Comparison of ENCODE assay signal across 20 cellular contexts in the genomic region with DNA sequence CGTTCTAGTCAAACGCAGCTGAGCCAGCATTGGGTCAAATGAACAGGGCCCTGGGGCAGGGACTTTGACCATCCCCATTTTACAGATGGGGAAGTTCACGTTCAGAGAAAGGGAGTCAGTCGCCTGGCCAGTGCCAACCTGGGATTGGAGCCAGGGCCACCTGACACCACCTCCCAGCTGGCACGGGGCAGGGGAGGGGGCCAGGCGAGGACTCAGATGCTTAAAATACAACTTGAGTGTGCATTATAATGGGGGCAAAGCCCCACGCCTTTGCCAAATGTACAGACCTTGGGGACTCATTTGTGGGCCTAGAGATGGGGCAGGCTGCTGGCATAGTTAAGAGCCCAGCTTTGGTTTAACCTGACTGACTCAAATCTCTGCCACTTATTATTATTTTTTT. TPM values are rescaled to one million over a fixed set of nuclear protein-coding genes. Genes with fewer than 3 reads are reported as not detected.
DNase-seq lines count a peak whose midpoint lies in the region; ATAC-seq, FAIRE-seq and TF ChIP-seq lines count a peak whose summit lies in the region.
"Had no signal": no experiment of that assay in that cellular context is flagged by ENCODE, and none has a peak within 500 bp of the region (broad histone marks: within the 10 kb centered on the region; RNA-seq: fewer than 3 reads in every experiment).

No MANE protein-coding gene starts in this region.

- no peak overlapping the region for H3K4me3 ChIP-seq in skeletal muscle tissue (ENCODE audit: low read length in 3 of 3)
- H3K4me3 ChIP-seq: GM12878, SK-N-MC had no signal

- no peak overlapping the region for H3K4me3 Mint-ChIP-seq in activated CD8-positive, alpha-beta T cell treated with anti-CD3 and anti-CD28 coated beads for 36 hours
- H3K4me3 Mint-ChIP-seq in activated CD8-positive, alpha-beta T cell treated with anti-CD3 and anti-CD28 coated beads, Interleukin-2, amount 10 ng/mL, durations not matched to agents 7 days and 5 days = no peak overlapping the region
- H3K4me3 Mint-ChIP-seq: CD4-positive, CD25-positive, alpha-beta regulatory T cell; HFFc6 had no signal

- H3K9me3 ChIP-seq in skeletal muscle tissue (ENCODE audit: control insufficient read depth in 3 of 3, low read length in 3 of 3) = no peaks in the 10 kb centered on the region

- intact Hi-C loops in activated CD8-positive, alpha-beta T cell treated with anti-CD3 and anti-CD28 coated beads for 36 hours (cut with micrococcal nuclease) = no loop called here

- H3K4me1 ChIP-seq in skeletal muscle tissue (ENCODE audit: control insufficient read depth in 3 of 3, insufficient read depth in 3 of 3, low read length in 3 of 3) = peaks cover 0 to 8% (median 7%) of the 10 kb centered on the region in 3 donors

- TF ChIP-seq CTCF in activated CD8-positive, alpha-beta T cell treated with anti-CD3 and anti-CD28 coated beads for 36 hours (IDR thresholded peaks at IDR 0.05) = no peak
- TF ChIP-seq CTCF in RWPE1 (conservative IDR thresholded peaks at IDR 0.05; ENCODE audit: low read depth) = no peak

- ATAC-seq in activated CD8-positive, alpha-beta T cell treated with anti-CD3 and anti-CD28 coated beads for 36 hours = no peak
- ATAC-seq in activated CD8-positive, alpha-beta T cell treated with anti-CD3 and anti-CD28 coated beads, Interleukin-2, amount 10 ng/mL, durations not matched to agents 7 days and 5 days = no peak
- ATAC-seq in HG03045 (IDR thresholded peaks at IDR 0.05; ENCODE audit: unreplicated experiment) = no peak
- ATAC-seq: GM12878 had no signal

- H3K36me3 Mint-ChIP-seq in activated CD8-positive, alpha-beta T cell treated with anti-CD3 and anti-CD28 coated beads for 36 hours (ENCODE audit: low read depth) = peaks cover 14% of the 10 kb centered on the region
- H3K36me3 Mint-ChIP-seq in activated CD8-positive, alpha-beta T cell treated with anti-CD3 and anti-CD28 coated beads, Interleukin-2, amount 10 ng/mL, durations not matched to agents 7 days and 5 days (ENCODE audit: low read depth) = peaks cover 37% of the 10 kb centered on the region

- peaks cover 8% of the 10 kb centered on the region for H3K4me1 Mint-ChIP-seq in activated CD8-positive, alpha-beta T cell treated with anti-CD3 and anti-CD28 coated beads for 36 hours (ENCODE audit: low read depth)
- peaks cover 2% of the 10 kb centered on the region for H3K4me1 Mint-ChIP-seq in activated CD8-positive, alpha-beta T cell treated with anti-CD3 and anti-CD28 coated beads, Interleukin-2, amount 10 ng/mL, durations not matched to agents 7 days and 5 days (ENCODE audit: low read depth)

- no peak for FAIRE-seq in RCC 7860 (lab: Jason Lieb, UNC)
- FAIRE-seq: A204.1, GM12878 had no signal

- H3K9me3 Mint-ChIP-seq in activated CD8-positive, alpha-beta T cell treated with anti-CD3 and anti-CD28 coated beads for 36 hours = no peaks in the 10 kb centered on the region
- no peaks in the 10 kb centered on the region for H3K9me3 Mint-ChIP-seq in activated CD8-positive, alpha-beta T cell treated with anti-CD3 and anti-CD28 coated beads, Interleukin-2, amount 10 ng/mL, durations not matched to agents 7 days and 5 days (ENCODE audit: insufficient read depth)
- H3K9me3 Mint-ChIP-seq: CD4-positive, CD25-positive, alpha-beta regulatory T cell; HFFc6 had no signal

- H3K27ac Mint-ChIP-seq in activated CD8-positive, alpha-beta T cell treated with anti-CD3 and anti-CD28 coated beads for 36 hours = peak overlapping the region; percentile 30
- no peak overlapping the region for H3K27ac Mint-ChIP-seq in activated CD8-positive, alpha-beta T cell treated with anti-CD3 and anti-CD28 coated beads, Interleukin-2, amount 10 ng/mL, durations not matched to agents 7 days and 5 days
- H3K27ac Mint-ChIP-seq: HFFc6 had no signal

- DNase-seq in activated CD8-positive, alpha-beta T cell treated with anti-CD3 and anti-CD28 coated beads for 36 hours = no peak
- no peak for DNase-seq in activated CD8-positive, alpha-beta T cell treated with anti-CD3 and anti-CD28 coated beads, Interleukin-2, amount 10 ng/mL, durations not matched to agents 7 days and 5 days
- DNase-seq in RWPE1 (ENCODE audit: low spot score) (no peak), RCC 7860 (ENCODE audit: low spot score) (no peak)
- DNase-seq: CD4-positive, CD25-positive, alpha-beta regulatory T cell; DND-41; H7; HFFc6; Kasumi-1; NCI-H1694; NCI-H2081; NCI-H2171 treated with DMSO at 0.1 percent for 48 hours; NCI-H524 treated with DMSO at 0.1 percent for 48 hours; RPMI8226; SHP77 treated with DMSO at 0.1 percent for 48 hours had no signal

- H3K36me3 ChIP-seq in skeletal muscle tissue (ENCODE audit: control insufficient read depth in 3 of 3, insufficient read depth in 3 of 3, low read length in 3 of 3) = peaks cover 17 to 41% (median 33%) of the 10 kb centered on the region in 3 donors

- CTCF ChIA-PET in activated CD8-positive, alpha-beta T cell treated with anti-CD3 and anti-CD28 coated beads for 36 hours (lab: Charles Lee) = no interaction called here
- CTCF ChIA-PET in activated CD8-positive, alpha-beta T cell treated with anti-CD3 and anti-CD28 coated beads, Interleukin-2, amount 10 ng/mL, durations not matched to agents 7 days and 5 days (lab: Charles Lee) = no interaction called here
- CTCF ChIA-PET in RWPE1 (lab: Yijun Ruan, JAX) = no interaction called here

- H3K27ac ChIP-seq in RWPE1 = peak overlapping the region; percentile 36
- H3K27ac ChIP-seq in skeletal muscle tissue (ENCODE audit: low read depth, low read length) = peak overlapping the region; percentile 65
- H3K27ac ChIP-seq: SK-N-MC had no signal

- no peak overlapping the region for H3K9ac ChIP-seq in skeletal muscle tissue (ENCODE audit: low read depth in 1 of 3, low read length in 3 of 3)

- POLR2A ChIA-PET in activated CD8-positive, alpha-beta T cell treated with anti-CD3 and anti-CD28 coated beads for 36 hours (lab: Charles Lee) = no interaction called here
- POLR2A ChIA-PET in activated CD8-positive, alpha-beta T cell treated with anti-CD3 and anti-CD28 coated beads, Interleukin-2, amount 10 ng/mL, durations not matched to agents 7 days and 5 days (lab: Charles Lee) = no interaction called here
- POLR2A ChIA-PET in RWPE1 (lab: Yijun Ruan, JAX; ENCODE audit: low non-redundant PET) = no interaction called here

- no peaks in the 10 kb centered on the region for H3K27me3 Mint-ChIP-seq in activated CD8-positive, alpha-beta T cell treated with anti-CD3 and anti-CD28 coated beads for 36 hours
- H3K27me3 Mint-ChIP-seq in activated CD8-positive, alpha-beta T cell treated with anti-CD3 and anti-CD28 coated beads, Interleukin-2, amount 10 ng/mL, durations not matched to agents 7 days and 5 days (ENCODE audit: low read depth) = no peaks in the 10 kb centered on the region

- H3K27me3 ChIP-seq in skeletal muscle tissue (ENCODE audit: control insufficient read depth in 3 of 3, insufficient read depth in 3 of 3, low read length in 3 of 3) = no peaks in the 10 kb centered on the region

RNA-seq across cellular contexts. Expression of gene PRR12, which starts 14.6 kb away (rescaled TPM):
- 10 to 100 TPM; 16.0 to 17.8 TPM for total RNA-seq in activated CD8-positive, alpha-beta T cell treated with anti-CD3 and anti-CD28 coated beads for 36 hours
- total RNA-seq in activated CD8-positive, alpha-beta T cell treated with anti-CD3 and anti-CD28 coated beads, Interleukin-2, amount 10 ng/mL, durations not matched to agents 7 days and 5 days = 10 to 100 TPM; 39.4 to 39.9 TPM
- total RNA-seq in skeletal muscle tissue = 3.1 TPM

RNA-seq across cellular contexts. Expression of gene PRRG2, which starts 24.5 kb away (rescaled TPM):
- total RNA-seq in activated CD8-positive, alpha-beta T cell treated with anti-CD3 and anti-CD28 coated beads for 36 hours = 1 to 10 TPM; 1.5 TPM
- total RNA-seq in activated CD8-positive, alpha-beta T cell treated with anti-CD3 and anti-CD28 coated beads, Interleukin-2, amount 10 ng/mL, durations not matched to agents 7 days and 5 days = 1 to 10 TPM; 1.5 to 1.9 TPM
- not detected for total RNA-seq in skeletal muscle tissue

RNA-seq across cellular contexts. Expression of gene NOSIP, which starts 25.2 kb away (rescaled TPM):
- total RNA-seq in activated CD8-positive, alpha-beta T cell treated with anti-CD3 and anti-CD28 coated beads for 36 hours = 10 to 100 TPM; 75.6 to 79.4 TPM
- total RNA-seq in activated CD8-positive, alpha-beta T cell treated with anti-CD3 and anti-CD28 coated beads, Interleukin-2, amount 10 ng/mL, durations not matched to agents 7 days and 5 days = 100 to 1,000 TPM; 147 to 159 TPM
- 73.1 TPM for total RNA-seq in skeletal muscle tissue

RNA-seq across cellular contexts. Expression of gene RRAS, which starts 34.3 kb away (rescaled TPM):
- 1 to 10 TPM; 6.3 to 7.1 TPM for total RNA-seq in activated CD8-positive, alpha-beta T cell treated with anti-CD3 and anti-CD28 coated beads for 36 hours
- 1 to 10 TPM; 8.1 to 8.4 TPM for total RNA-seq in activated CD8-positive, alpha-beta T cell treated with anti-CD3 and anti-CD28 coated beads, Interleukin-2, amount 10 ng/mL, durations not matched to agents 7 days and 5 days
- total RNA-seq in skeletal muscle tissue = 4.2 TPM

RNA-seq across cellular contexts. Expression of gene SCAF1, which starts 36.4 kb away (rescaled TPM):
- 10 to 100 TPM; 54.5 to 57.2 TPM for total RNA-seq in activated CD8-positive, alpha-beta T cell treated with anti-CD3 and anti-CD28 coated beads for 36 hours
- 10 to 100 TPM; 61.0 to 64.1 TPM for total RNA-seq in activated CD8-positive, alpha-beta T cell treated with anti-CD3 and anti-CD28 coated beads, Interleukin-2, amount 10 ng/mL, durations not matched to agents 7 days and 5 days
- 8.4 TPM for total RNA-seq in skeletal muscle tissue
